ENCODE assay signal across 1 cellular context in the genomic region with DNA sequence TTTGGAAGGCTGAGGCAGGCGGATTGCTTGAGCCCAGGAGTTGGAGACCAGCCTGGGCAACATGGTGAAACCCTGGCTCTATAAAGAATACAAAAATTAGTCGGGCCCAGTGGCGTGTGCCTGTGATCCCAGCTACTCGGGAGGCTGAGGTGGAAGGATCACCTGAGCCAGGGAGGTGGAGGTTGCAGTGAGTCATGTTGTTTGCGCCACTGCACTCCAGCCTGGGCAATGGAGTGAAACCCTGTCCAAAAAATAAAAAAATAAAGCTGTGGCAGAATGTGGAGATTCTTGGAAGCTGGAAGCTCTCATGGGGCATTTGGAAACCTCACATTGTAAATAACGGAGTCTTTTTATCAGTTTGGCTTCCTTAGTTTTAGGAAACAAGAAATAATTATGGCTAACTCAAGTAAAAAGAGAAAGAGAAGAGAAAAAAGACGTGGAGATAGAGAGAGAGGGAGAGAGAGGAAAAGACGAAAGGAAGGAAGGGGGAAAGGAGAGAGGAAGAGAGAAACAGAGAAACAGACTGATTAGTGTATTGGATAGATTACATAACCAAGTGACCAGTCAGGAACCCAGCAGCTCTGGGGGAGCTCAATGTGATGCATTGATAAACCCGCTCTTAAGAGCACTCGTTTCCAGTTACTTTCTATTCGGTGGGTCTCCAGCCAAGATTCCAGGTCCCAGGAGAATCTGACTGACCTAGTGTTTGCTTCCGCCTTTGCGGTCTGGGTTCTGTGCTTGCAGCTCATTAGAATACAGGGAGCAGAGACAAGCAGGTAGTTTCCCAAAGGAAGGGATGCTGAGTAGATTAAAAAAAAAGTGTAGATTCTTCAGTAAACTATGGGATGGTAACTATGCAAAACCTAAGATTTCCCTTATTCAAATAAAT.
TF ChIP-seq lines count a peak whose summit lies in the region.

No MANE protein-coding gene starts in this region.

TF ChIP-seq in GM23338, 12 proteins besides CTCF, POLR2A, EP300 and RAD21:
- TF ChIP-seq, protein P1, sequence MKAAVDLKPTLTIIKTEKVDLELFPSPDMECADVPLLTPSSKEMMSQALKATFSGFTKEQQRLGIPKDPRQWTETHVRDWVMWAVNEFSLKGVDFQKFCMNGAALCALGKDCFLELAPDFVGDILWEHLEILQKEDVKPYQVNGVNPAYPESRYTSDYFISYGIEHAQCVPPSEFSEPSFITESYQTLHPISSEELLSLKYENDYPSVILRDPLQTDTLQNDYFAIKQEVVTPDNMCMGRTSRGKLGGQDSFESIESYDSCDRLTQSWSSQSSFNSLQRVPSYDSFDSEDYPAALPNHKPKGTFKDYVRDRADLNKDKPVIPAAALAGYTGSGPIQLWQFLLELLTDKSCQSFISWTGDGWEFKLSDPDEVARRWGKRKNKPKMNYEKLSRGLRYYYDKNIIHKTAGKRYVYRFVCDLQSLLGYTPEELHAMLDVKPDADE (IDR thresholded peaks at IDR 0.05) = no peak
- no peak for TF ChIP-seq EZH2 (IDR thresholded peaks at IDR 0.05; ENCODE audit: low read depth, unreplicated experiment)
- TF ChIP-seq, protein P2, sequence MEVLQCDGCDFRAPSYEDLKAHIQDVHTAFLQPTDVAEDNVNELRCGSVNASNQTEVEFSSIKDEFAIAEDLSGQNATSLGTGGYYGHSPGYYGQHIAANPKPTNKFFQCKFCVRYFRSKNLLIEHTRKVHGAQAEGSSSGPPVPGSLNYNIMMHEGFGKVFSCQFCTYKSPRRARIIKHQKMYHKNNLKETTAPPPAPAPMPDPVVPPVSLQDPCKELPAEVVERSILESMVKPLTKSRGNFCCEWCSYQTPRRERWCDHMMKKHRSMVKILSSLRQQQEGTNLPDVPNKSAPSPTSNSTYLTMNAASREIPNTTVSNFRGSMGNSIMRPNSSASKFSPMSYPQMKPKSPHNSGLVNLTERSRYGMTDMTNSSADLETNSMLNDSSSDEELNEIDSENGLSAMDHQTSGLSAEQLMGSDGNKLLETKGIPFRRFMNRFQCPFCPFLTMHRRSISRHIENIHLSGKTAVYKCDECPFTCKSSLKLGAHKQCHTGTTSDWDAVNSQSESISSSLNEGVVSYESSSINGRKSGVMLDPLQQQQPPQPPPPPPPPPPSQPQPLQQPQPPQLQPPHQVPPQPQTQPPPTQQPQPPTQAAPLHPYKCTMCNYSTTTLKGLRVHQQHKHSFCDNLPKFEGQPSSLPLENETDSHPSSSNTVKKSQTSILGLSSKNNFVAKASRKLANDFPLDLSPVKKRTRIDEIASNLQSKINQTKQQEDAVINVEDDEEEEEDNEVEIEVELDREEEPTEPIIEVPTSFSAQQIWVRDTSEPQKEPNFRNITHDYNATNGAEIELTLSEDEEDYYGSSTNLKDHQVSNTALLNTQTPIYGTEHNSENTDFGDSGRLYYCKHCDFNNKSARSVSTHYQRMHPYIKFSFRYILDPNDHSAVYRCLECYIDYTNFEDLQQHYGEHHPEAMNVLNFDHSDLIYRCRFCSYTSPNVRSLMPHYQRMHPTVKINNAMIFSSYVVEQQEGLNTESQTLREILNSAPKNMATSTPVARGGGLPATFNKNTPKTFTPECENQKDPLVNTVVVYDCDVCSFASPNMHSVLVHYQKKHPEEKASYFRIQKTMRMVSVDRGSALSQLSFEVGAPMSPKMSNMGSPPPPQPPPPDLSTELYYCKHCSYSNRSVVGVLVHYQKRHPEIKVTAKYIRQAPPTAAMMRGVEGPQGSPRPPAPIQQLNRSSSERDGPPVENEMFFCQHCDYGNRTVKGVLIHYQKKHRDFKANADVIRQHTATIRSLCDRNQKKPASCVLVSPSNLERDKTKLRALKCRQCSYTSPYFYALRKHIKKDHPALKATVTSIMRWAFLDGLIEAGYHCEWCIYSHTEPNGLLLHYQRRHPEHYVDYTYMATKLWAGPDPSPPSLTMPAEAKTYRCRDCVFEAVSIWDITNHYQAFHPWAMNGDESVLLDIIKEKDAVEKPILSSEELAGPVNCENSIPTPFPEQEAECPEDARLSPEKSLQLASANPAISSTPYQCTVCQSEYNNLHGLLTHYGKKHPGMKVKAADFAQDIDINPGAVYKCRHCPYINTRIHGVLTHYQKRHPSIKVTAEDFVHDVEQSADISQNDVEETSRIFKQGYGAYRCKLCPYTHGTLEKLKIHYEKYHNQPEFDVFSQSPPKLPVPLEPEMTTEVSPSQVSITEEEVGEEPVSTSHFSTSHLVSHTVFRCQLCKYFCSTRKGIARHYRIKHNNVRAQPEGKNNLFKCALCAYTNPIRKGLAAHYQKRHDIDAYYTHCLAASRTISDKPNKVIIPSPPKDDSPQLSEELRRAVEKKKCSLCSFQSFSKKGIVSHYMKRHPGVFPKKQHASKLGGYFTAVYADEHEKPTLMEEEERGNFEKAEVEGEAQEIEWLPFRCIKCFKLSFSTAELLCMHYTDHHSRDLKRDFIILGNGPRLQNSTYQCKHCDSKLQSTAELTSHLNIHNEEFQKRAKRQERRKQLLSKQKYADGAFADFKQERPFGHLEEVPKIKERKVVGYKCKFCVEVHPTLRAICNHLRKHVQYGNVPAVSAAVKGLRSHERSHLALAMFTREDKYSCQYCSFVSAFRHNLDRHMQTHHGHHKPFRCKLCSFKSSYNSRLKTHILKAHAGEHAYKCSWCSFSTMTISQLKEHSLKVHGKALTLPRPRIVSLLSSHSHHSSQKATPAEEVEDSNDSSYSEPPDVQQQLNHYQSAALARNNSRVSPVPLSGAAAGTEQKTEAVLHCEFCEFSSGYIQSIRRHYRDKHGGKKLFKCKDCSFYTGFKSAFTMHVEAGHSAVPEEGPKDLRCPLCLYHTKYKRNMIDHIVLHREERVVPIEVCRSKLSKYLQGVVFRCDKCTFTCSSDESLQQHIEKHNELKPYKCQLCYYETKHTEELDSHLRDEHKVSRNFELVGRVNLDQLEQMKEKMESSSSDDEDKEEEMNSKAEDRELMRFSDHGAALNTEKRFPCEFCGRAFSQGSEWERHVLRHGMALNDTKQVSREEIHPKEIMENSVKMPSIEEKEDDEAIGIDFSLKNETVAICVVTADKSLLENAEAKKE (CRISPR knock-in tag; IDR thresholded peaks at IDR 0.05) = no peak
- no peak for TF ChIP-seq NANOG (IDR thresholded peaks at IDR 0.05; ENCODE audit: borderline replicate concordance)
- no peak for TF ChIP-seq EZH2phosphoT487 (IDR thresholded peaks at IDR 0.05; ENCODE audit: unreplicated experiment)
- no peak for TF ChIP-seq CREB1 (CRISPR knock-in tag; IDR thresholded peaks at IDR 0.05; ENCODE audit: low read depth)
- no peak for TF ChIP-seq STAT1 (IDR thresholded peaks at IDR 0.05; ENCODE audit: unreplicated experiment)
- TF ChIP-seq POLR2AphosphoS5 (IDR thresholded peaks at IDR 0.05; ENCODE audit: low read depth) = no peak
- TF ChIP-seq ZNF331 (CRISPR knock-in tag; IDR thresholded peaks at IDR 0.05; ENCODE audit: low read depth) = no peak
- TF ChIP-seq ZNF114 (CRISPR knock-in tag; IDR thresholded peaks at IDR 0.05) = no peak
- TF ChIP-seq, protein P3, sequence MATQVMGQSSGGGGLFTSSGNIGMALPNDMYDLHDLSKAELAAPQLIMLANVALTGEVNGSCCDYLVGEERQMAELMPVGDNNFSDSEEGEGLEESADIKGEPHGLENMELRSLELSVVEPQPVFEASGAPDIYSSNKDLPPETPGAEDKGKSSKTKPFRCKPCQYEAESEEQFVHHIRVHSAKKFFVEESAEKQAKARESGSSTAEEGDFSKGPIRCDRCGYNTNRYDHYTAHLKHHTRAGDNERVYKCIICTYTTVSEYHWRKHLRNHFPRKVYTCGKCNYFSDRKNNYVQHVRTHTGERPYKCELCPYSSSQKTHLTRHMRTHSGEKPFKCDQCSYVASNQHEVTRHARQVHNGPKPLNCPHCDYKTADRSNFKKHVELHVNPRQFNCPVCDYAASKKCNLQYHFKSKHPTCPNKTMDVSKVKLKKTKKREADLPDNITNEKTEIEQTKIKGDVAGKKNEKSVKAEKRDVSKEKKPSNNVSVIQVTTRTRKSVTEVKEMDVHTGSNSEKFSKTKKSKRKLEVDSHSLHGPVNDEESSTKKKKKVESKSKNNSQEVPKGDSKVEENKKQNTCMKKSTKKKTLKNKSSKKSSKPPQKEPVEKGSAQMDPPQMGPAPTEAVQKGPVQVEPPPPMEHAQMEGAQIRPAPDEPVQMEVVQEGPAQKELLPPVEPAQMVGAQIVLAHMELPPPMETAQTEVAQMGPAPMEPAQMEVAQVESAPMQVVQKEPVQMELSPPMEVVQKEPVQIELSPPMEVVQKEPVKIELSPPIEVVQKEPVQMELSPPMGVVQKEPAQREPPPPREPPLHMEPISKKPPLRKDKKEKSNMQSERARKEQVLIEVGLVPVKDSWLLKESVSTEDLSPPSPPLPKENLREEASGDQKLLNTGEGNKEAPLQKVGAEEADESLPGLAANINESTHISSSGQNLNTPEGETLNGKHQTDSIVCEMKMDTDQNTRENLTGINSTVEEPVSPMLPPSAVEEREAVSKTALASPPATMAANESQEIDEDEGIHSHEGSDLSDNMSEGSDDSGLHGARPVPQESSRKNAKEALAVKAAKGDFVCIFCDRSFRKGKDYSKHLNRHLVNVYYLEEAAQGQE (IDR thresholded peaks at IDR 0.05; ENCODE audit: unreplicated experiment) = no peak
- no peak for TF ChIP-seq JUNB (IDR thresholded peaks at IDR 0.05; ENCODE audit: unreplicated experiment)
